8 cellular contexts compared by ENCODE assay signal in the genomic region with DNA sequence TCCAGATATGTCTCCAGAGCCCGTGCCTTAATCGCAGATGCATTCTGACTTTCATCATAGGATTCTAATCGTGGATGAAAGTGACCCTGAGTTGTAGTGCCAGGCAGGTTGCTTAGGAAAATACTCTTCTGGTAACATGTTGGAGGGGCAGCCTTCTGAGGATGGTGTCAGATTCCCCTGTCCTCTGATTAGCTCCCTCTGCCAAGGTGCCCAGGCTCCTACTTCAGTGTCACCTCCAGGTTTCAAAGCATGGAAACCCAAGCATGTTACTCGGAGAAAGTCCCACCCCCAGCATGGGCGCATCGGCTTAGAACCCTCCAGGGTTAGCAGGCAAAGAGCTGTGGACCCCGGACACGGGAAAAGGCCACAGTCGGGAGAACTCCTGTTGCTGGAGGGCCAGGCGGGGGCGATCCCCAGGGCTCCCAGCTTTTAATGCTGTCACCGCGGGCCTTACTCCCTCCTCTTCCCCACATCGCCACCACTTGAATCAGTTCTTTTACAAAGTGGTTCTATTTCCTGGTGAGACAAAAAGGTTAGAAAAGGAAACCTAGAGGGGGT. TPM values are rescaled to one million over a fixed set of nuclear protein-coding genes. Genes with fewer than 3 reads are reported as not detected.
DNase-seq lines count a peak whose midpoint lies in the region; ATAC-seq and TF ChIP-seq lines count a peak whose summit lies in the region.

No MANE protein-coding gene starts in this region.

- H3K36me3 Mint-ChIP-seq in naive B cell, result no peaks in the 10 kb centered on the region

- TF ChIP-seq CTCF in AG10803 (conservative IDR thresholded peaks at IDR 0.05; ENCODE audit: low read length), result no peak

- H3K9me2 ChIP-seq in GM23248 (ENCODE audit: insufficient read depth), result no peaks in the 10 kb centered on the region

- H3K79me2 ChIP-seq in GM23248 (ENCODE audit: insufficient read depth), result no peaks in the 10 kb centered on the region; the same call in 1 of the 2 replicates

- H3K27ac Mint-ChIP-seq in naive B cell, result peak overlapping the region; percentile 96 to 100 (median 99)

- 31 to 33% methylated on average over 14 of the region's 14 CpGs for WGBS in GM23248 (ENCODE audit: low coverage in 1 of 2, low lambda C conversion rate in 2 of 2, missing lambda C conversion rate in 2 of 2), 2 experiments

- H3K4me1 ChIP-seq in GM23248 (ENCODE audit: insufficient read depth), result peaks cover 8% of the 10 kb centered on the region; the same call in 1 of the 2 replicates
- peaks cover 28 to 41% of the 10 kb centered on the region in 2 donors for H3K4me1 ChIP-seq in duodenal mucosa (ENCODE audit: control insufficient read depth in 1 of 2, insufficient read depth in 2 of 2, low read length in 2 of 2)

- H3K36me3 ChIP-seq in GM23248 (ENCODE audit: low read depth) (no peaks in the 10 kb centered on the region), duodenal mucosa (ENCODE audit: control insufficient read depth in 1 of 2, insufficient read depth in 2 of 2, low read length in 2 of 2) (no peaks in the 10 kb centered on the region)

- ATAC-seq in naive B cell (ENCODE audit: low read depth in 2 of 2) (peak in 1 of 2 donors; percentile 2), GM19035 (IDR thresholded peaks at IDR 0.05; ENCODE audit: unreplicated experiment) (no peak)

- DNase-seq in AG10803 (ENCODE audit: low read depth) (no peak), GM23248 (no peak), NCI-H748 (lab: John Stamatoyannopoulos, UW; ENCODE audit: unreplicated experiment) (peak; percentile 61), naive B cell (no peak)
- no peak for DNase-seq in stimulated activated CD4-positive, alpha-beta T cell treated with anti-CD3 and anti-CD28 coated beads, Interleukin-15, amount 100 ng/mL, for 24 hours
- no peak for DNase-seq in stimulated activated CD4-positive, alpha-beta T cell treated with anti-CD3 and anti-CD28 coated beads, Interleukin-4, amount 100 ng/mL, for 24 hours

- H3K27me3 Mint-ChIP-seq in naive B cell, result no peaks in the 10 kb centered on the region

- peak overlapping the region; percentile 91 for H3K4me2 ChIP-seq in GM23248 (ENCODE audit: unreplicated experiment)

- H2AFZ ChIP-seq in GM23248, result peak overlapping the region; percentile 91

- no peaks in the 10 kb centered on the region for H3F3A ChIP-seq in GM23248 (ENCODE audit: insufficient read depth)

- H3K9me3 ChIP-seq in GM23248 (ENCODE audit: low read depth), result no peaks in the 10 kb centered on the region
- H3K9me3 ChIP-seq in duodenal mucosa (ENCODE audit: control insufficient read depth in 1 of 2, low read length in 2 of 2), result no peaks in the 10 kb centered on the region

- H3K9me3 Mint-ChIP-seq in naive B cell, result no peaks in the 10 kb centered on the region

- H3K4me1 Mint-ChIP-seq in naive B cell, result peaks cover 13 to 33% (median 21%) of the 10 kb centered on the region in 3 donors

- H3K4me3 ChIP-seq in AG10803 (ENCODE audit: low read length) (peak overlapping the region; percentile 65), GM23248 (peak overlapping the region; percentile 86), duodenal mucosa (ENCODE audit: low read depth in 1 of 2, low read length in 2 of 2) (peak overlapping the region; percentile 62 to 66)

- H3K9ac ChIP-seq in GM23248 (peak overlapping the region; percentile 81), duodenal mucosa (ENCODE audit: low read depth in 1 of 2, low read length in 2 of 2) (peak overlapping the region; percentile 25 to 72)

- H3K27ac ChIP-seq in GM23248, result peak overlapping the region; percentile 67
- H3K27ac ChIP-seq in duodenal mucosa (ENCODE audit: low read depth, low read length), result peak overlapping the region; percentile 33

- H3K4me3 Mint-ChIP-seq in naive B cell, result peak overlapping the region; percentile 83 to 96 (median 92)

- H4K20me1 ChIP-seq in GM23248 (ENCODE audit: insufficient read depth), result no peaks in the 10 kb centered on the region

- in situ Hi-C loops in GM23248 (cut with MboI), result no loop called here

- H3K27me3 ChIP-seq in GM23248 (replicated peaks; ENCODE audit: insufficient read depth), result no peaks in the 10 kb centered on the region
- H3K27me3 ChIP-seq in duodenal mucosa (ENCODE audit: control insufficient read depth in 1 of 2, insufficient read depth in 2 of 2, low read length in 2 of 2), result no peaks in the 10 kb centered on the region

RNA-seq across cellular contexts. Expression of a gene that starts 44.5 kb away (rescaled TPM):
- 26.4 and 32.4 TPM in 2 replicates for total RNA-seq in GM23248 (2014; rRNA removed; shearing (Covaris generic))
- polyA plus RNA-seq in GM23248 (2016; fragmentation: Nextera tagmentation; extraction: Ambion mirVana) (10.7 and 12.3 TPM in 2 replicates), naive B cell (ENCODE audit: low read depth in 6 of 6) (1 to 10 TPM in 5 of 6 donors, not detected in 1; 1.3 to 4.6 (median 2.6) TPM)
